In genomic region chr5:67341478-67341877, GRCh38 we compare ENCODE assay signal across 23 cellular contexts.
"Had no signal": no experiment of that assay in that cellular context is flagged by ENCODE, and none has a peak within 500 bp of the region (broad histone marks: within the 10 kb centered on the region; RNA-seq: fewer than 3 reads in every experiment).

No MANE protein-coding gene starts in this region.

- FAIRE-seq: islet of Langerhans, kidney had no signal

- ATAC-seq: left colon; left lung; lower lobe of right lung; natural killer cell; right lobe of liver; stimulated activated memory B cell treated with anti-CD40 and anti-IgM and Interleukin-4, amounts not matched to agents 10 μg/mL and 1 μg/mL and 100 μg/mL, for 72 hours; stimulated activated naive CD8-positive, alpha-beta T cell treated with anti-CD3 and anti-CD28 coated beads, Interleukin-15, amount 100 ng/mL, for 72 hours had no signal

- DNase-seq: hypothalamus; immature natural killer cell; kidney; left colon; left lung; lower lobe of right lung; mammary epithelial cell; mesenchymal stem cell; naive B cell; natural killer cell; nephron progenitor cell; ovary; right lobe of liver; stimulated activated CD4-positive, alpha-beta T cell treated with anti-CD3 and anti-CD28 coated beads, Interleukin-1b, Interleukin-23, amount 100 ng/mL, for 48 hours; stimulated activated CD4-positive, alpha-beta T cell treated with anti-CD3 and anti-CD28 coated beads, Interleukin-2, amount 100 ng/mL, for 48 hours; stimulated activated CD4-positive, alpha-beta T cell treated with anti-CD3 and anti-CD28 coated beads, Interleukin-4, amount 100 ng/mL, for 4 hours; stimulated activated CD8-positive, alpha-beta memory T cell treated with anti-CD3 and anti-CD28 coated beads, Interleukin-4, amount 100 ng/mL, for 48 hours; stimulated activated naive CD4-positive, alpha-beta T cell treated with Interleukin-2 at 50 U/mL for 16 hours; stimulated activated naive CD8-positive, alpha-beta T cell treated with anti-CD3 and anti-CD28 coated beads, Interleukin-15, amount 100 ng/mL, for 72 hours; substantia nigra; upper lobe of left lung had no signal
